ENCODE assay signal across 9 cellular contexts in genomic region chr3:159829056-159829995, GRCh38. TPM values are rescaled to one million over a fixed set of nuclear protein-coding genes. Genes with fewer than 3 reads are reported as not detected.
A peak's percentile ranks its signal among the peaks of the same experiment; 100 is the strongest.
DNase-seq lines count a peak whose midpoint lies in the region; ATAC-seq, FAIRE-seq and TF ChIP-seq lines count a peak whose summit lies in the region.
"Had no signal": no experiment of that assay in that cellular context is flagged by ENCODE, and none has a peak within 500 bp of the region (broad histone marks: within the 10 kb centered on the region; RNA-seq: fewer than 3 reads in every experiment).

No MANE protein-coding gene starts in this region.

- H3K79me2 ChIP-seq in endothelial cell of umbilical vein (ENCODE audit: control insufficient read depth, insufficient read depth, low read length), result peaks cover 50% of the 10 kb centered on the region

- H3K4me1 ChIP-seq in endothelial cell of umbilical vein (ENCODE audit: control insufficient read depth, extremely low read depth, insufficient read depth, low read length) (peaks cover 25% of the 10 kb centered on the region), rectal smooth muscle tissue (ENCODE audit: control insufficient read depth, insufficient read depth, low read length) (peaks cover 26% of the 10 kb centered on the region)

- H3K4me3 ChIP-seq in endothelial cell of umbilical vein (replicated peaks in 1 of 3; ENCODE audit: insufficient read depth in 1 of 3, low read depth in 1 of 3, low read length in 3 of 3), result no peak overlapping the region
- peak overlapping the region; percentile 25 for H3K4me3 ChIP-seq in rectal smooth muscle tissue (ENCODE audit: low read length)
- H3K4me3 ChIP-seq: HAP-1 had no signal

- no peak for TF ChIP-seq CTCF in endothelial cell of umbilical vein (IDR thresholded peaks at IDR 0.05; ENCODE audit: extremely low read depth in 1 of 2, insufficient read depth in 1 of 2, low read depth in 1 of 2, low read length in 2 of 2)

- POLR2A ChIA-PET in endothelial cell of umbilical vein (lab: Charles Lee), result interaction anchor here (0.6 to 3.4 kb wide), 4 partner anchors 24 to 235 kb away, joined by 4 to 45 read pairs (median 6); no protein-coding TSS in a partner anchor

- H3K27me3 ChIP-seq in endothelial cell of umbilical vein (ENCODE audit: control insufficient read depth in 2 of 2, insufficient read depth in 2 of 2, low read length in 2 of 2) (no peaks in the 10 kb centered on the region), rectal smooth muscle tissue (ENCODE audit: control insufficient read depth, insufficient read depth, low read length) (no peaks in the 10 kb centered on the region)

- CTCF ChIA-PET in endothelial cell of umbilical vein (lab: Charles Lee), result interaction anchor here (0.6 to 10.5 kb wide), 45 partner anchors 7 to 1175 kb away, joined by 3 to 201 read pairs (median 5); partner anchors contain the start of genes IL12A and SCHIP1

- intact Hi-C loops in endothelial cell of umbilical vein (cut with micrococcal nuclease), result loop anchor here (1.0 to 5.0 kb wide), 3 partner anchors 24 to 567 kb away; partner anchors contain the start of gene IL12A

- H3K36me3 ChIP-seq in endothelial cell of umbilical vein (ENCODE audit: control insufficient read depth in 2 of 2, extremely low read depth in 1 of 2, insufficient read depth in 2 of 2, low read length in 2 of 2) (no peaks in the 10 kb centered on the region), rectal smooth muscle tissue (ENCODE audit: control insufficient read depth, insufficient read depth, low read length) (no peaks in the 10 kb centered on the region)
- H3K36me3 ChIP-seq: HAP-1 had no signal

- H3K9me3 ChIP-seq in endothelial cell of umbilical vein (replicated peaks; ENCODE audit: control insufficient read depth, insufficient read depth, low read length), result no peaks in the 10 kb centered on the region
- H3K9me3 ChIP-seq: HAP-1 had no signal

- DNase-seq in H4 (ENCODE audit: low spot score) (peak; percentile 90), NCI-H524 (lab: John Stamatoyannopoulos, UW) (peak; percentile 89 to 94), endothelial cell of umbilical vein (ENCODE audit: low read depth, low spot score) (peak; percentile 85), cortex of kidney (lab: John Stamatoyannopoulos, UW) (no peak)
- DNase-seq in stimulated activated CD4-positive, alpha-beta T cell treated with anti-CD3 and anti-CD28 coated beads, Interleukin-15, amount 100 ng/mL, for 24 hours, result no peak

- dilution Hi-C loops in endothelial cell of umbilical vein (cut with MboI; ENCODE audit: extremely low pct_ligation_motif_present, low sequenced_read_pairs), result no loop called here

- H3K9ac ChIP-seq in endothelial cell of umbilical vein (replicated peaks; ENCODE audit: extremely low read depth, insufficient read depth, low read length) (no peak overlapping the region), rectal smooth muscle tissue (ENCODE audit: low read length) (no peak overlapping the region)

- TF ChIP-seq POLR2A in endothelial cell of umbilical vein (IDR thresholded peaks at IDR 0.05; ENCODE audit: low read depth, low read length), result no peak

- no peak overlapping the region for H3K4me2 ChIP-seq in endothelial cell of umbilical vein (ENCODE audit: insufficient read depth, low read length)

- H2AFZ ChIP-seq in endothelial cell of umbilical vein (ENCODE audit: low read depth, low read length), result no peak overlapping the region

- H3K9me1 ChIP-seq in endothelial cell of umbilical vein (replicated peaks; ENCODE audit: control insufficient read depth, extremely low read depth, insufficient read depth, low read length), result no peaks in the 10 kb centered on the region

- FAIRE-seq in endothelial cell of umbilical vein (lab: Jason Lieb, UNC), result peak; percentile 38

- TSS peak; percentile 99 for BruUV-seq in endothelial cell of umbilical vein (replicated peaks; lab: Mats Ljungman, UMichigan)

- no peak for ATAC-seq in HG03039 (IDR thresholded peaks at IDR 0.05; ENCODE audit: unreplicated experiment)
- no peak for ATAC-seq in HG03097 (IDR thresholded peaks at IDR 0.05; ENCODE audit: low FRiP score, unreplicated experiment)

- H4K20me1 ChIP-seq in endothelial cell of umbilical vein (replicated peaks; ENCODE audit: control insufficient read depth, extremely low read depth, insufficient read depth, low read length), result no peaks in the 10 kb centered on the region

- H3K27ac ChIP-seq in endothelial cell of umbilical vein (ENCODE audit: insufficient read depth, low read depth, low read length), result peak overlapping the region; percentile 32
- H3K27ac ChIP-seq in rectal smooth muscle tissue (ENCODE audit: low read depth, low read length), result peak overlapping the region; percentile 50

TF ChIP-seq in endothelial cell of umbilical vein, 7 proteins besides CTCF, POLR2A, EP300 and RAD21:
- no peak for TF ChIP-seq JUN (IDR thresholded peaks at IDR 0.05; ENCODE audit: borderline replicate concordance, insufficient read depth, insufficient read length, low read depth)
- TF ChIP-seq MYC (IDR thresholded peaks at IDR 0.05; ENCODE audit: low read depth, low read length), result no peak
- peak; percentile 26 for TF ChIP-seq POLR2AphosphoS5 (IDR thresholded peaks at IDR 0.05; ENCODE audit: insufficient read depth, low read depth, low read length)
- TF ChIP-seq GATA2 (IDR thresholded peaks at IDR 0.05; ENCODE audit: insufficient read depth, insufficient read length, low read depth, low read length), result no peak

RNA-seq across cellular contexts. Expression of gene SCHIP1, which starts 10.3 kb away (rescaled TPM):
- total RNA-seq in H4 (2014; rRNA removed; shearing (Covaris generic)), result 3.2 and 3.4 TPM in 2 replicates
- 23.1 and 34.5 TPM in 2 replicates for total RNA-seq in endothelial cell of umbilical vein
- 9.4 and 16.9 TPM in 2 replicates for polyA plus RNA-seq in endothelial cell of umbilical vein
- 17.9 and 20.5 TPM in 2 replicates for polyA plus RNA-seq in endothelial cell of umbilical vein (2011; cell fraction: cytosol; rRNA removed)
- polyA plus RNA-seq in endothelial cell of umbilical vein (2011; cell fraction: nucleus; rRNA removed), result 44.2 and 53.9 TPM in 2 replicates
- polyA plus RNA-seq in endothelial cell of umbilical vein (2012), result 15.5 and 20.4 TPM in 2 replicates
- polyA minus RNA-seq in endothelial cell of umbilical vein, result 19.9 and 28.8 TPM in 2 replicates
- not detected for polyA minus RNA-seq in endothelial cell of umbilical vein (2011; cell fraction: cytosol; rRNA and poly(A)+ RNA removed)
- polyA minus RNA-seq in endothelial cell of umbilical vein (2011; cell fraction: nucleus; rRNA and poly(A)+ RNA removed), result 48.3 and 71.4 TPM in 2 replicates

Comparison
In these comparisons a context has a peak if more than half of its experiments do, and no peak if none do; other contexts are left out.
1. DNase-seq: peak in H4 (single experiment), NCI-H524 (2 of 2) and endothelial cell of umbilical vein (single experiment); none in cortex of kidney (single experiment) and stimulated activated CD4-positive, alpha-beta T cell treated with anti-CD3 and anti-CD28 coated beads, Interleukin-15, amount 100 ng/mL, for 24 hours (single experiment).